Comparison of ENCODE assay signal across 23 cellular contexts in the genomic region with DNA sequence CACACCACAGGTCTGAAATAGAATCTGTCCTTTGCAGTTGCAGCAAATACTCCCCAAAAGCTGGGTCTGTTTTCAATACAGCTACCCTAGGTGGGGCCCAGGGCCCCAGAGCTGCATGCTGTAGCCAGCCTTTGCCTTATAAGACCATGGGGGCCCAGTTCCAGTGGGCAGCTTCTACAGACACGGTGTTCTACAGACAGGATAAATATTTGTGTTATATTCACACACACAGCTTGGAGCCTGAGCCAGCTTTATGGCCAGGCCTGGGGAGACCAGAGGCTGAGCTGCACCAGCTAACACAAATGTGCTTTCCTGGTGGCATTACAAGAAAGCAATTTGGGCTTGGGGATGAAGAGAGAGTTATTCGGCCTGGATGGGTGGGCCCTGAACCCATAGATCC.
"Had no signal": no experiment of that assay in that cellular context is flagged by ENCODE, and none has a peak within 500 bp of the region (broad histone marks: within the 10 kb centered on the region; RNA-seq: fewer than 3 reads in every experiment).

No MANE protein-coding gene starts in this region.

- H3K36me3 ChIP-seq: colonic mucosa, neural progenitor cell, prostate gland, spleen, thoracic aorta, tibial nerve, upper lobe of right lung, uterus had no signal

- H2AFZ ChIP-seq: neural progenitor cell had no signal

- H3K27me3 ChIP-seq: colonic mucosa, neural progenitor cell, spleen, tibial nerve, upper lobe of right lung, uterus had no signal

- H3K4me3 ChIP-seq: colonic mucosa, lung, mucosa of descending colon, neural progenitor cell, prostate gland, skin epidermis, spleen, thoracic aorta, tibial nerve, upper lobe of right lung, uterus had no signal

- H3K4me2 ChIP-seq: neural progenitor cell had no signal

- H3K27ac ChIP-seq: colonic mucosa, epithelial cell of prostate, neural progenitor cell, skin epidermis, spleen, thoracic aorta, tibial nerve, upper lobe of right lung, uterus had no signal

- H3K9me3 ChIP-seq: colonic mucosa, mucosa of descending colon, prostate gland, thoracic aorta, upper lobe of right lung, uterus had no signal

- DNase-seq: colonic mucosa; effector CD8-positive, alpha-beta T cell; endodermal cell; foreskin melanocyte; hypothalamus; immature natural killer cell; islet precursor cell; mucosa of descending colon; naive thymus-derived CD4-positive, alpha-beta T cell; nucleus accumbens; right cardiac atrium; spleen; stimulated activated CD8-positive, alpha-beta memory T cell treated with anti-CD3 and anti-CD28 coated beads, Interleukin-4, amount 100 ng/mL, for 48 hours; stimulated activated naive CD4-positive, alpha-beta T cell treated with Interleukin-2 at 50 U/mL for 16 hours; upper lobe of right lung; uterus had no signal

- H3K4me1 ChIP-seq: colonic mucosa, prostate gland, spleen, tibial nerve, upper lobe of right lung, uterus had no signal

- H3K9ac ChIP-seq: neural progenitor cell had no signal
